In genomic region chr19:8044018-8044417, GRCh38 we compare ENCODE assay signal across 1 cellular context.
TF ChIP-seq lines count a peak whose summit lies in the region.

No MANE protein-coding gene starts in this region.

TF ChIP-seq in WTC11, 78 proteins besides CTCF, POLR2A, EP300 and RAD21 (continued from another document):
- TF ChIP-seq ARID4B (CRISPR knock-in tag; IDR thresholded peaks at IDR 0.05; ENCODE audit: borderline replicate concordance) (no peak), TP53 (CRISPR knock-in tag; IDR thresholded peaks at IDR 0.05) (no peak)
TF ChIP-seq in WTC11: peak in this region for 0.
